In genomic region chr4:102868782-102869568, GRCh38 we compare ENCODE assay signal across 8 cellular contexts. TPM values are rescaled to one million over a fixed set of nuclear protein-coding genes. Genes with fewer than 3 reads are reported as not detected.
DNase-seq lines count a peak whose midpoint lies in the region; ATAC-seq and TF ChIP-seq lines count a peak whose summit lies in the region.

Gene CISD2 (plus strand): TSS chr4:102868992. CDS start chr4:102869085, 93 bp downstream.

- TF ChIP-seq EP300 in transverse colon (IDR thresholded peaks at IDR 0.05; ENCODE audit: low read depth): no peak

- TF ChIP-seq CTCF in GM13977 (IDR thresholded peaks at IDR 0.05; ENCODE audit: extremely low read depth, insufficient read depth, missing control alignments) (no peak), transverse colon (IDR thresholded peaks at IDR 0.05) (peak in 2 of 5 experiments; percentile 12 to 45)

- H3K9me3 ChIP-seq in transverse colon: no peaks in the 10 kb centered on the region

- POLR2A ChIA-PET in T-cell (lab: Charles Lee): interaction anchor here (0.6 to 3.5 kb wide), 13 partner anchors 9 to 438 kb away, joined by 3 to 65 read pairs (median 5); partner anchors contain the start of genes MANBA (in 2 of the 2) and UBE2D3 (in 2 of the 2)

- no peaks in the 10 kb centered on the region for H3K27me3 Mint-ChIP-seq in T-cell

- in situ Hi-C loops in GM13977 (cut with MboI; ENCODE audit: low pct_unique_long_range_greater_than_20kb, low sequenced_read_pairs, unreplicated experiment): no loop called here
- in situ Hi-C loops in transverse colon (cut with MboI; ENCODE audit: low pct_ligation_motif_present in 1 of 4, low pct_unique_long_range_greater_than_20kb in 1 of 4, low sequenced_read_pairs in 3 of 4): no loop called here

- peaks cover 56 to 70% (median 70%) of the 10 kb centered on the region in 3 donors for H3K4me1 Mint-ChIP-seq in T-cell

- peak within 1 kb of the TSS; percentile 98 to 99 for H3K27ac Mint-ChIP-seq in T-cell

- peaks cover 0 to 30% (median 13%) of the 10 kb centered on the region in 4 donors for H3K4me1 ChIP-seq in transverse colon

- DNase-seq in GM13977 (ENCODE audit: low spot score): peak; percentile 91
- DNase-seq in NCI-H146 (lab: John Stamatoyannopoulos, UW): peak; percentile 82
- DNase-seq in T-cell: peak; percentile 81 to 93 (median 90)
- peak; percentile 97 for DNase-seq in cardiac septum (ENCODE audit: low spot score)
- DNase-seq in pons (ENCODE audit: low spot score): peak; percentile 89
- peak; percentile 94 for DNase-seq in transverse colon

- H3K4me3 Mint-ChIP-seq in T-cell: peak within 1 kb of the TSS; percentile 91 to 98 (median 96)

- H3K27ac ChIP-seq in adipose tissue (ENCODE audit: low read depth, low read length) (peak within 1 kb of the TSS; percentile 88), transverse colon (peak within 1 kb of the TSS; percentile 90 to 98 (median 96))

- 0% methylated on average over 69 to 71 of the region's 71 CpGs for WGBS in adipose tissue, 3 donors
- WGBS in transverse colon (ENCODE audit: low coverage in 1 of 2), 2 donors: 1% methylated on average over 71 of the region's 71 CpGs; no CpG with 5 or more reads in 1 of the 2 donors

- TF ChIP-seq POLR2A in transverse colon (IDR thresholded peaks at IDR 0.05): peak; percentile 80

- ATAC-seq in HG02870 (IDR thresholded peaks at IDR 0.05; ENCODE audit: unreplicated experiment) (peak; percentile 73), T-cell (replicated peaks in 1 of 4) (peak; percentile 86 to 89 (median 86))

- CTCF ChIA-PET in T-cell (lab: Charles Lee): interaction anchor here in 1 of 2 donors (0.7 to 3.2 kb wide), 8 partner anchors 15 to 438 kb away, joined by 3 to 36 read pairs (median 4); partner anchors contain the start of genes MANBA, SLC9B2 and UBE2D3

- H3K9me3 Mint-ChIP-seq in T-cell: no peaks in the 10 kb centered on the region

- H3K27me3 ChIP-seq in transverse colon: no peaks in the 10 kb centered on the region

- H3K4me3 ChIP-seq in transverse colon: peak within 1 kb of the TSS; percentile 61 to 76 (median 69)

- no peaks in the 10 kb centered on the region for H3K36me3 ChIP-seq in transverse colon

- intact Hi-C loops in cardiac septum (cut with DNase I) (loop anchor here (1.0 to 10.0 kb wide), 5 partner anchors 42 to 367 kb away; partner anchors contain the start of genes BDH2, MANBA, NFKB1 and SLC9B1), transverse colon (cut with DNase I; ENCODE audit: low total_unique reads) (loop anchor here (2.0 kb wide), 1 partner anchor 42 kb away; the partner anchor contains the start of gene UBE2D3)

- peaks cover 11% of the 10 kb centered on the region for H3K36me3 Mint-ChIP-seq in T-cell

RNA-seq across cellular contexts. Expression of gene CISD2, which starts in this region (rescaled TPM):
- total RNA-seq in T-cell: 10 to 100 TPM; 12.2 to 14.2 (median 13.1) TPM
- 10 to 100 TPM; 12.0 to 18.9 (median 18.2) TPM for polyA plus RNA-seq in adipose tissue
- 15.8 TPM for total RNA-seq in cardiac septum
- total RNA-seq in transverse colon: 10 to 100 TPM in 2 of 4 donors, 1 to 10 TPM in 2; 1.2 to 13.9 (median 10.8) TPM

Comparison
In these comparisons a context has a peak if more than half of its experiments do, and no peak if none do; other contexts are left out.
1. Peak in every context shown above with its lines: DNase-seq, ATAC-seq, H3K4me3 ChIP-seq and H3K27ac ChIP-seq.